Comparison of ENCODE assay signal across 1 cellular context in the genomic region with DNA sequence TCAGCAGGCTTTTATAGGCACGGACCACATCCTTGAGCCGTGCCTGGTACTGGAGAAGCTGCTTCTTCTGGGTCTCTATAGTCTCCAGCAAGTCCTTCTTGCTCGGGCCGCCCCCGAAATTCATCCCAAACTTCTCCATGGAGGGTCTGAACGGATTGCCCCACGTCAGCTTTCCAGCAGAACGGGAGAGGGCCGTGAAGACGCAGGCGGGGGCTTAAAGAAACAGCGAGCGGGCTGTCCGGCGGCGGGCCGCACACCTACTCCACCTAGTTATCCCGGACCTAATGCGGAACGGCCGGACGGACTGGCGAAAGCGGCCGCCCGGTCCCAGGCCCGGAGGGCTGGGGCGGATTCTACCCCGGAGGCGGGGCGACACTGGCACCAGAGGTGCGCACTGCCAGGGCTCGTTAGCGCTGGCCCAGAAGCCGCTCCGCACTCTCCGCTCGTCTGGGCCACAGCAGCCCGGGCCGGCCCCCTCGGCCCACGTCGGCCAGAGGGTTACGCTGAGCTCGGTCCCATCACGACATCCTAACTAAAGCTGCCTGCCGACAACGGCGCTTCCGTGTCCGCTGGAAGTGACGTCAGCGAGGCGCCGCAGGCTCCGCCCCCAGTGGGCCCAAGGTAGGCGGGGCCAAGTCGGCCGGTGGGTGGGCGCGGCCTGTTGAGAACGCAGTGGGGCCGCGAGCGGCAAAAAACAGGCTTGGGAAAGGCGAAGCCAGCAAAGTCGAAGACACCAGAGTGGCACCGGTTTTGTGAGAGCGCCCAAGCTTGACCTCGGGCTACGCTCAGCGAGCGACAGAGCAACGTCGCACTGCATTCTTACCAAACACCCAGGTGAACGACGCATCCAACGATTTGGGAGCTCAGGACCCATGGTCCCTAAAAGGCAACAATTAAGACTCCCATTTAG.
TF ChIP-seq lines count a peak whose summit lies in the region.

A gene with protein sequence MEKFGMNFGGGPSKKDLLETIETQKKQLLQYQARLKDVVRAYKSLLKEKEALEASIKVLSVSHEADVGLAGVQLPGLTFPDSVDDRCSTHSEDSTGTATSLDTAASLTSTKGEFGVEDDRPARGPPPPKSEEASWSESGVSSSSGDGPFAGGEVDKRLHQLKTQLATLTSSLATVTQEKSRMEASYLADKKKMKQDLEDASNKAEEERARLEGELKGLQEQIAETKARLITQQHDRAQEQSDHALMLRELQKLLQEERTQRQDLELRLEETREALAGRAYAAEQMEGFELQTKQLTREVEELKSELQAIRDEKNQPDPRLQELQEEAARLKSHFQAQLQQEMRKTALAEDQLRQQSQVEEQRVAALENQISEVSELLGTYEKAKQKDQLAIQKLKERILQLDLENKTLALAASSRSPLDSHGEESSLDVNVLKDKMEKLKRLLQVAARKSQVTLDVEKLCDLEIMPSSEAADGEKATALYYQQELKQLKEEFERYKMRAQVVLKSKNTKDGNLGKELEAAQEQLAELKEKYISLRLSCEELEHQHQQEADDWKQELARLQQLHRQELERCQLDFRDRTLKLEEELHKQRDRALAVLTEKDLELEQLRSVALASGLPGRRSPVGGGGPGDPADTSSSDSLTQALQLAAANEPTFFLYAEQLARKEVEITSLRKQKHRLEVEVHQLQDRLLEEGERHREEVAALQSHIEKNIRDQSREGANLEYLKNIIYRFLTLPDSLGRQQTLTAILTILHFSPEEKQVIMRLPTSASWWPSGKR (minus strand): TSS at position 553 of the 910 bp plus-strand sequence. CDS start 414 bp downstream, at position 139.

TF ChIP-seq in K562, 482 proteins besides CTCF, POLR2A, EP300 and RAD21 (continued from another document and continues in another):
- TF ChIP-seq HDAC1 (IDR thresholded peaks at IDR 0.05): peak in 1 of 2 experiments; percentile 96; a peak in 2 of 4 replicates
- no peak for TF ChIP-seq SAFB (IDR thresholded peaks at IDR 0.05; ENCODE audit: borderline replicate concordance, low read depth, low read length)
- TF ChIP-seq, protein P1, sequence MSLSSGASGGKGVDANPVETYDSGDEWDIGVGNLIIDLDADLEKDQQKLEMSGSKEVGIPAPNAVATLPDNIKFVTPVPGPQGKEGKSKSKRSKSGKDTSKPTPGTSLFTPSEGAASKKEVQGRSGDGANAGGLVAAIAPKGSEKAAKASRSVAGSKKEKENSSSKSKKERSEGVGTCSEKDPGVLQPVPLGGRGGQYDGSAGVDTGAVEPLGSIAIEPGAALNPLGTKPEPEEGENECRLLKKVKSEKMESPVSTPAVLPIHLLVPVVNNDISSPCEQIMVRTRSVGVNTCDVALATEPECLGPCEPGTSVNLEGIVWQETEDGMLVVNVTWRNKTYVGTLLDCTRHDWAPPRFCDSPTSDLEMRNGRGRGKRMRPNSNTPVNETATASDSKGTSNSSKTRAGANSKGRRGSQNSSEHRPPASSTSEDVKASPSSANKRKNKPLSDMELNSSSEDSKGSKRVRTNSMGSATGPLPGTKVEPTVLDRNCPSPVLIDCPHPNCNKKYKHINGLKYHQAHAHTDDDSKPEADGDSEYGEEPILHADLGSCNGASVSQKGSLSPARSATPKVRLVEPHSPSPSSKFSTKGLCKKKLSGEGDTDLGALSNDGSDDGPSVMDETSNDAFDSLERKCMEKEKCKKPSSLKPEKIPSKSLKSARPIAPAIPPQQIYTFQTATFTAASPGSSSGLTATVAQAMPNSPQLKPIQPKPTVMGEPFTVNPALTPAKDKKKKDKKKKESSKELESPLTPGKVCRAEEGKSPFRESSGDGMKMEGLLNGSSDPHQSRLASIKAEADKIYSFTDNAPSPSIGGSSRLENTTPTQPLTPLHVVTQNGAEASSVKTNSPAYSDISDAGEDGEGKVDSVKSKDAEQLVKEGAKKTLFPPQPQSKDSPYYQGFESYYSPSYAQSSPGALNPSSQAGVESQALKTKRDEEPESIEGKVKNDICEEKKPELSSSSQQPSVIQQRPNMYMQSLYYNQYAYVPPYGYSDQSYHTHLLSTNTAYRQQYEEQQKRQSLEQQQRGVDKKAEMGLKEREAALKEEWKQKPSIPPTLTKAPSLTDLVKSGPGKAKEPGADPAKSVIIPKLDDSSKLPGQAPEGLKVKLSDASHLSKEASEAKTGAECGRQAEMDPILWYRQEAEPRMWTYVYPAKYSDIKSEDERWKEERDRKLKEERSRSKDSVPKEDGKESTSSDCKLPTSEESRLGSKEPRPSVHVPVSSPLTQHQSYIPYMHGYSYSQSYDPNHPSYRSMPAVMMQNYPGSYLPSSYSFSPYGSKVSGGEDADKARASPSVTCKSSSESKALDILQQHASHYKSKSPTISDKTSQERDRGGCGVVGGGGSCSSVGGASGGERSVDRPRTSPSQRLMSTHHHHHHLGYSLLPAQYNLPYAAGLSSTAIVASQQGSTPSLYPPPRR (CRISPR knock-in tag; IDR thresholded peaks at IDR 0.05; ENCODE audit: borderline replicate concordance): 0 out of 2 replicates have a peak, but pooled peaks have one; percentile 72
- TF ChIP-seq CHD2 (IDR thresholded peaks at IDR 0.05; ENCODE audit: low read depth, low read length): no peak
- TF ChIP-seq RBM14 (IDR thresholded peaks at IDR 0.05; ENCODE audit: borderline replicate concordance, insufficient read depth, low read depth, low read length): no peak
- TF ChIP-seq KDM5B (IDR thresholded peaks at IDR 0.05; ENCODE audit: insufficient replicate concordance, low read depth, low read length): peak; percentile 93
- TF ChIP-seq PHF20 (IDR thresholded peaks at IDR 0.05; ENCODE audit: partially characterized antibody): peak; percentile 98
- TF ChIP-seq ZNF408 (CRISPR knock-in tag; IDR thresholded peaks at IDR 0.05; ENCODE audit: low read depth): no peak
- TF ChIP-seq HMGN3 (IDR thresholded peaks at IDR 0.05; ENCODE audit: borderline replicate concordance, extremely low read depth, insufficient read length, low read depth, low read length): peak; percentile 91
- TF ChIP-seq, protein P2, sequence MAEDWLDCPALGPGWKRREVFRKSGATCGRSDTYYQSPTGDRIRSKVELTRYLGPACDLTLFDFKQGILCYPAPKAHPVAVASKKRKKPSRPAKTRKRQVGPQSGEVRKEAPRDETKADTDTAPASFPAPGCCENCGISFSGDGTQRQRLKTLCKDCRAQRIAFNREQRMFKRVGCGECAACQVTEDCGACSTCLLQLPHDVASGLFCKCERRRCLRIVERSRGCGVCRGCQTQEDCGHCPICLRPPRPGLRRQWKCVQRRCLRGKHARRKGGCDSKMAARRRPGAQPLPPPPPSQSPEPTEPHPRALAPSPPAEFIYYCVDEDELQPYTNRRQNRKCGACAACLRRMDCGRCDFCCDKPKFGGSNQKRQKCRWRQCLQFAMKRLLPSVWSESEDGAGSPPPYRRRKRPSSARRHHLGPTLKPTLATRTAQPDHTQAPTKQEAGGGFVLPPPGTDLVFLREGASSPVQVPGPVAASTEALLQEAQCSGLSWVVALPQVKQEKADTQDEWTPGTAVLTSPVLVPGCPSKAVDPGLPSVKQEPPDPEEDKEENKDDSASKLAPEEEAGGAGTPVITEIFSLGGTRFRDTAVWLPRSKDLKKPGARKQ (CRISPR knock-in tag; IDR thresholded peaks at IDR 0.05): peak; percentile 100
- TF ChIP-seq, protein P3, sequence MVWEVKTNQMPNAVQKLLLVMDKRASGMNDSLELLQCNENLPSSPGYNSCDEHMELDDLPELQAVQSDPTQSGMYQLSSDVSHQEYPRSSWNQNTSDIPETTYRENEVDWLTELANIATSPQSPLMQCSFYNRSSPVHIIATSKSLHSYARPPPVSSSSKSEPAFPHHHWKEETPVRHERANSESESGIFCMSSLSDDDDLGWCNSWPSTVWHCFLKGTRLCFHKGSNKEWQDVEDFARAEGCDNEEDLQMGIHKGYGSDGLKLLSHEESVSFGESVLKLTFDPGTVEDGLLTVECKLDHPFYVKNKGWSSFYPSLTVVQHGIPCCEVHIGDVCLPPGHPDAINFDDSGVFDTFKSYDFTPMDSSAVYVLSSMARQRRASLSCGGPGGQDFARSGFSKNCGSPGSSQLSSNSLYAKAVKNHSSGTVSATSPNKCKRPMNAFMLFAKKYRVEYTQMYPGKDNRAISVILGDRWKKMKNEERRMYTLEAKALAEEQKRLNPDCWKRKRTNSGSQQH (CRISPR knock-in tag; IDR thresholded peaks at IDR 0.05): 0 out of 2 replicates have a peak, but pooled peaks have one; percentile 37
- TF ChIP-seq ESRRA (IDR thresholded peaks at IDR 0.05; ENCODE audit: borderline replicate concordance, low read depth): peak; percentile 73; the same call in 1 of the 2 replicates
- TF ChIP-seq FOXA1 (IDR thresholded peaks at IDR 0.05; ENCODE audit: borderline replicate concordance): no peak
- TF ChIP-seq L3MBTL2 (IDR thresholded peaks at IDR 0.05): peak; percentile 99
- TF ChIP-seq SIN3A (IDR thresholded peaks at IDR 0.05; ENCODE audit: borderline replicate concordance in 2 of 2, control insufficient read depth in 1 of 2, low read depth in 2 of 2, low read length in 2 of 2): peak in 1 of 2 experiments; percentile 67; a peak in 2 of 4 replicates
- TF ChIP-seq ZNF232 (CRISPR knock-in tag; IDR thresholded peaks at IDR 0.05): no peak
- TF ChIP-seq, protein P4, sequence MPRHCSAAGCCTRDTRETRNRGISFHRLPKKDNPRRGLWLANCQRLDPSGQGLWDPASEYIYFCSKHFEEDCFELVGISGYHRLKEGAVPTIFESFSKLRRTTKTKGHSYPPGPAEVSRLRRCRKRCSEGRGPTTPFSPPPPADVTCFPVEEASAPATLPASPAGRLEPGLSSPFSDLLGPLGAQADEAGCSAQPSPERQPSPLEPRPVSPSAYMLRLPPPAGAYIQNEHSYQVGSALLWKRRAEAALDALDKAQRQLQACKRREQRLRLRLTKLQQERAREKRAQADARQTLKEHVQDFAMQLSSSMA (CRISPR knock-in tag; IDR thresholded peaks at IDR 0.05): 0 out of 2 replicates have a peak, but pooled peaks have one; percentile 26
- TF ChIP-seq MYC (IDR thresholded peaks at IDR 0.05; ENCODE audit: low read depth, low read length): peak; percentile 81
- peak; percentile 74; the same call in 1 of the 2 replicates for TF ChIP-seq MYC (CRISPR knock-in tag; IDR thresholded peaks at IDR 0.05; ENCODE audit: borderline replicate concordance, low read depth)
- peak; percentile 67; the same call in 1 of the 2 replicates for TF ChIP-seq ZNF583 (CRISPR knock-in tag; IDR thresholded peaks at IDR 0.05)
- no peak for TF ChIP-seq ZNF57 (CRISPR knock-in tag; IDR thresholded peaks at IDR 0.05)
- TF ChIP-seq NFIC (IDR thresholded peaks at IDR 0.05): 0 out of 2 replicates have a peak, but pooled peaks have one; percentile 13
- TF ChIP-seq RFX1 (IDR thresholded peaks at IDR 0.05): no peak
- no peak for TF ChIP-seq GATAD2A (IDR thresholded peaks at IDR 0.05)
- TF ChIP-seq SMARCA4 (IDR thresholded peaks at IDR 0.05): no peak; the same call in 1 of the 2 replicates
- TF ChIP-seq HDAC2 (IDR thresholded peaks at IDR 0.05): peak; percentile 68
- TF ChIP-seq C11orf30 (IDR thresholded peaks at IDR 0.05; ENCODE audit: low read depth): peak; percentile 96
- TF ChIP-seq YY1 (IDR thresholded peaks at IDR 0.05; ENCODE audit: borderline replicate concordance in 1 of 3, control insufficient read depth in 1 of 3, extremely low read depth in 1 of 3, insufficient read depth in 3 of 3, insufficient read length in 1 of 3, insufficient replicate concordance in 2 of 3, low read depth in 1 of 3, low read length in 2 of 3): peak in 2 of 3 experiments; percentile 13 to 47
- TF ChIP-seq ZNF274 (IDR thresholded peaks at IDR 0.05; ENCODE audit: borderline replicate concordance, low read depth, low read length): no peak
- peak; percentile 80 for TF ChIP-seq TAF1 (IDR thresholded peaks at IDR 0.05; ENCODE audit: control insufficient read depth, extremely low read depth, insufficient read depth, low read length, severe bottlenecking)
- TF ChIP-seq, protein P5, sequence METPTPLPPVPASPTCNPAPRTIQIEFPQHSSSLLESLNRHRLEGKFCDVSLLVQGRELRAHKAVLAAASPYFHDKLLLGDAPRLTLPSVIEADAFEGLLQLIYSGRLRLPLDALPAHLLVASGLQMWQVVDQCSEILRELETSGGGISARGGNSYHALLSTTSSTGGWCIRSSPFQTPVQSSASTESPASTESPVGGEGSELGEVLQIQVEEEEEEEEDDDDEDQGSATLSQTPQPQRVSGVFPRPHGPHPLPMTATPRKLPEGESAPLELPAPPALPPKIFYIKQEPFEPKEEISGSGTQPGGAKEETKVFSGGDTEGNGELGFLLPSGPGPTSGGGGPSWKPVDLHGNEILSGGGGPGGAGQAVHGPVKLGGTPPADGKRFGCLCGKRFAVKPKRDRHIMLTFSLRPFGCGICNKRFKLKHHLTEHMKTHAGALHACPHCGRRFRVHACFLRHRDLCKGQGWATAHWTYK (CRISPR knock-in tag; IDR thresholded peaks at IDR 0.05): peak; percentile 88
- TF ChIP-seq CREM (IDR thresholded peaks at IDR 0.05; ENCODE audit: low read depth): peak; percentile 99
- TF ChIP-seq, protein P6, sequence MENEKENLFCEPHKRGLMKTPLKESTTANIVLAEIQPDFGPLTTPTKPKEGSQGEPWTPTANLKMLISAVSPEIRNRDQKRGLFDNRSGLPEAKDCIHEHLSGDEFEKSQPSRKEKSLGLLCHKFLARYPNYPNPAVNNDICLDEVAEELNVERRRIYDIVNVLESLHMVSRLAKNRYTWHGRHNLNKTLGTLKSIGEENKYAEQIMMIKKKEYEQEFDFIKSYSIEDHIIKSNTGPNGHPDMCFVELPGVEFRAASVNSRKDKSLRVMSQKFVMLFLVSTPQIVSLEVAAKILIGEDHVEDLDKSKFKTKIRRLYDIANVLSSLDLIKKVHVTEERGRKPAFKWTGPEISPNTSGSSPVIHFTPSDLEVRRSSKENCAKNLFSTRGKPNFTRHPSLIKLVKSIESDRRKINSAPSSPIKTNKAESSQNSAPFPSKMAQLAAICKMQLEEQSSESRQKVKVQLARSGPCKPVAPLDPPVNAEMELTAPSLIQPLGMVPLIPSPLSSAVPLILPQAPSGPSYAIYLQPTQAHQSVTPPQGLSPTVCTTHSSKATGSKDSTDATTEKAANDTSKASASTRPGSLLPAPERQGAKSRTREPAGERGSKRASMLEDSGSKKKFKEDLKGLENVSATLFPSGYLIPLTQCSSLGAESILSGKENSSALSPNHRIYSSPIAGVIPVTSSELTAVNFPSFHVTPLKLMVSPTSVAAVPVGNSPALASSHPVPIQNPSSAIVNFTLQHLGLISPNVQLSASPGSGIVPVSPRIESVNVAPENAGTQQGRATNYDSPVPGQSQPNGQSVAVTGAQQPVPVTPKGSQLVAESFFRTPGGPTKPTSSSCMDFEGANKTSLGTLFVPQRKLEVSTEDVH (IDR thresholded peaks at IDR 0.05; ENCODE audit: low read depth, partially characterized antibody): peak; percentile 92
- TF ChIP-seq ZNF133 (CRISPR knock-in tag; IDR thresholded peaks at IDR 0.05): peak; percentile 41; the same call in 1 of the 2 replicates
- peak; percentile 94 for TF ChIP-seq RBBP5 (IDR thresholded peaks at IDR 0.05; ENCODE audit: borderline replicate concordance, insufficient read depth, low read length, poor library complexity, severe bottlenecking)
- TF ChIP-seq, protein P7, sequence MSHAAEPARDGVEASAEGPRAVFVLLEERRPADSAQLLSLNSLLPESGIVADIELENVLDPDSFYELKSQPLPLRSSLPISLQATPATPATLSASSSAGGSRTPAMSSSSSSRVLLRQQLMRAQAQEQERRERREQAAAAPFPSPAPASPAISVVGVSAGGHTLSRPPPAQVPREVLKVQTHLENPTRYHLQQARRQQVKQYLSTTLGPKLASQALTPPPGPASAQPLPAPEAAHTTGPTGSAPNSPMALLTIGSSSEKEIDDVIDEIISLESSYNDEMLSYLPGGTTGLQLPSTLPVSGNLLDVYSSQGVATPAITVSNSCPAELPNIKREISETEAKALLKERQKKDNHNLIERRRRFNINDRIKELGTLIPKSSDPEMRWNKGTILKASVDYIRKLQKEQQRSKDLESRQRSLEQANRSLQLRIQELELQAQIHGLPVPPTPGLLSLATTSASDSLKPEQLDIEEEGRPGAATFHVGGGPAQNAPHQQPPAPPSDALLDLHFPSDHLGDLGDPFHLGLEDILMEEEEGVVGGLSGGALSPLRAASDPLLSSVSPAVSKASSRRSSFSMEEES (CRISPR knock-in tag; IDR thresholded peaks at IDR 0.05): no peak
- no peak for TF ChIP-seq ZNF551 (CRISPR knock-in tag; IDR thresholded peaks at IDR 0.05)
- TF ChIP-seq ZNF347 (CRISPR knock-in tag; IDR thresholded peaks at IDR 0.05; ENCODE audit: low read depth): no peak
